ENCODE assay signal across 9 cellular contexts in genomic region chr9:129166962-129167557, GRCh38. TPM values are rescaled to one million over a fixed set of nuclear protein-coding genes. Genes with fewer than 3 reads are reported as not detected.
DNase-seq lines count a peak whose midpoint lies in the region; ATAC-seq, FAIRE-seq and TF ChIP-seq lines count a peak whose summit lies in the region.
"Had no signal": no experiment of that assay in that cellular context is flagged by ENCODE, and none has a peak within 500 bp of the region (broad histone marks: within the 10 kb centered on the region; RNA-seq: fewer than 3 reads in every experiment).

No MANE protein-coding gene starts in this region.

- peaks cover 23% of the 10 kb centered on the region for H3K4me1 Mint-ChIP-seq in stimulated activated naive CD8-positive, alpha-beta T cell treated with anti-CD3 and anti-CD28 coated beads, Interleukin-15, Interleukin-2, amounts not matched to agents 100 ng/mL and 50 ng/mL, for 24 hours (ENCODE audit: low read depth)

- peak overlapping the region; percentile 50 for H3K27ac ChIP-seq in K562 (ENCODE audit: extremely low read depth, low read depth, low read length)
- peak overlapping the region; percentile 65 for H3K27ac ChIP-seq in keratinocyte (ENCODE audit: control insufficient read depth, insufficient read depth, low read length)

- H4K20me1 ChIP-seq in K562 (replicated peaks; ENCODE audit: control insufficient read depth, insufficient read depth, low read length) (no peaks in the 10 kb centered on the region), keratinocyte (ENCODE audit: control insufficient read depth, extremely low read depth, insufficient read depth, low read length) (no peaks in the 10 kb centered on the region)

- H3K9me1 ChIP-seq in K562 (ENCODE audit: control insufficient read depth, insufficient read depth, low read length) (no peaks in the 10 kb centered on the region), keratinocyte (ENCODE audit: control insufficient read depth, extremely low read depth, insufficient read depth, low read length) (no peaks in the 10 kb centered on the region)

- intact Hi-C loops in K562 (cut with micrococcal nuclease): loop anchor here (2.0 kb wide), 1 partner anchor 444 kb away; no protein-coding TSS in a partner anchor

- H3K4me3 ChIP-seq in NT2/D1 (ENCODE audit: insufficient read length, low read depth) (peak overlapping the region; percentile 9), K562 (peak overlapping the region; percentile 34), keratinocyte (ENCODE audit: control insufficient read depth in 2 of 3, extremely low read depth in 1 of 3, insufficient read depth in 2 of 3, low read depth in 1 of 3, low read length in 3 of 3) (peak overlapping the region in 2 of 3 experiments; percentile 55 to 60)

- in situ Hi-C loops in K562 (cut with MboI): loop anchor here (10.0 kb wide), 1 partner anchor 628 kb away; no protein-coding TSS in a partner anchor

- H2AFZ ChIP-seq in K562 (ENCODE audit: low read depth, low read length) (peak overlapping the region; percentile 97), keratinocyte (ENCODE audit: control insufficient read depth, low read length) (peak overlapping the region; percentile 47)

- H3K27ac Mint-ChIP-seq in stimulated activated naive CD8-positive, alpha-beta T cell treated with anti-CD3 and anti-CD28 coated beads, Interleukin-15, Interleukin-2, amounts not matched to agents 100 ng/mL and 50 ng/mL, for 24 hours: peak overlapping the region; percentile 41

- ATAC-seq in K562 (peak; percentile 87), GM19328 (IDR thresholded peaks at IDR 0.05; ENCODE audit: unreplicated experiment) (no peak)

- no peaks in the 10 kb centered on the region for H3K79me2 ChIP-seq in K562 (ENCODE audit: control insufficient read depth, insufficient read depth, low read length)
- H3K79me2 ChIP-seq in keratinocyte (ENCODE audit: control insufficient read depth, insufficient read depth, low read length): no peaks in the 10 kb centered on the region

- CTCF ChIA-PET in K562 (lab: Yijun Ruan, JAX; ENCODE audit: low intra/inter-chr PET ratio): no interaction called here

- no peaks in the 10 kb centered on the region for H3K9me3 Mint-ChIP-seq in stimulated activated naive CD8-positive, alpha-beta T cell treated with anti-CD3 and anti-CD28 coated beads, Interleukin-15, Interleukin-2, amounts not matched to agents 100 ng/mL and 50 ng/mL, for 24 hours

- TF ChIP-seq CTCF in K562 (IDR thresholded peaks at IDR 0.05 in 2 of 3, conservative IDR thresholded peaks at IDR 0.05 in 1 of 3; ENCODE audit: insufficient read depth in 2 of 3, low read depth in 1 of 3, low read length in 3 of 3): no peak
- no peak for TF ChIP-seq CTCF in keratinocyte (optimal IDR thresholded peaks at IDR 0.05 in 1 of 3, IDR thresholded peaks at IDR 0.05 in 1 of 3, conservative IDR thresholded peaks at IDR 0.05 in 1 of 3; ENCODE audit: extremely low read depth in 1 of 3, insufficient read depth in 2 of 3, low read length in 3 of 3)

- H3K27me3 ChIP-seq in NT2/D1 (ENCODE audit: insufficient read depth, insufficient read length) (peaks cover 3% of the 10 kb centered on the region), K562 (ENCODE audit: control insufficient read depth in 2 of 2, insufficient read depth in 2 of 2, low read length in 2 of 2) (peaks cover 0 to 3% of the 10 kb centered on the region in 2 experiments; a peak in 1 of 5 replicates), keratinocyte (ENCODE audit: control insufficient read depth, extremely low read depth, insufficient read depth, low read length) (no peaks in the 10 kb centered on the region)

- no peak for TF ChIP-seq EP300 in K562 (IDR thresholded peaks at IDR 0.05; ENCODE audit: low read length)

- POLR2A ChIA-PET in K562 (lab: Yijun Ruan, JAX): interaction anchor here (0.6 to 3.0 kb wide), 7 partner anchors 8 to 1346 kb away, joined by 3 to 11 read pairs (median 3); partner anchors contain the start of gene IER5L

- DNase-seq in stimulated activated CD4-positive, alpha-beta T cell treated with anti-CD3 and anti-CD28 coated beads, Interleukin-4, amount 100 ng/mL, for 4 hours: peak; percentile 19 to 29
- no peak for DNase-seq in stimulated activated CD4-positive, alpha-beta T cell treated with anti-CD3 and anti-CD28 coated beads, Interleukin-12 subunit alpha, Interleukin-12 subunit beta, amount 100 ng/mL, for 4 hours
- no peak for DNase-seq in NT2/D1 (ENCODE audit: low read depth, low spot score)
- DNase-seq in K562 (ENCODE audit: extremely low read depth in 1 of 4, low spot score in 3 of 4): peak; percentile 82 to 92 (median 90)
- DNase-seq in keratinocyte (ENCODE audit: low read depth, low spot score): peak; percentile 57
- no peak for DNase-seq in T1000 (lab: John Stamatoyannopoulos, UW)

- H3K36me3 Mint-ChIP-seq in stimulated activated naive CD8-positive, alpha-beta T cell treated with anti-CD3 and anti-CD28 coated beads, Interleukin-15, Interleukin-2, amounts not matched to agents 100 ng/mL and 50 ng/mL, for 24 hours (ENCODE audit: low read depth): no peaks in the 10 kb centered on the region

- peak overlapping the region; percentile 58 for H3K4me3 Mint-ChIP-seq in stimulated activated naive CD8-positive, alpha-beta T cell treated with anti-CD3 and anti-CD28 coated beads, Interleukin-15, Interleukin-2, amounts not matched to agents 100 ng/mL and 50 ng/mL, for 24 hours

- FAIRE-seq in K562 (lab: Jason Lieb, UNC) (no peak), keratinocyte (lab: Jason Lieb, UNC) (peak; percentile 75)
- FAIRE-seq: colon had no signal

- H3K36me3 ChIP-seq in NT2/D1 (ENCODE audit: insufficient read depth, insufficient read length, low read length) (no peaks in the 10 kb centered on the region), K562 (ENCODE audit: control insufficient read depth, insufficient read depth, low read length) (no peaks in the 10 kb centered on the region), keratinocyte (ENCODE audit: control insufficient read depth in 2 of 2, extremely low read depth in 1 of 2, insufficient read depth in 2 of 2, low read length in 2 of 2) (no peaks in the 10 kb centered on the region)

- no peaks in the 10 kb centered on the region for H3K9me3 ChIP-seq in NT2/D1 (ENCODE audit: insufficient read depth, low read length)
- no peaks in the 10 kb centered on the region for H3K9me3 ChIP-seq in K562 (replicated peaks; ENCODE audit: control insufficient read depth, insufficient read depth, low read depth, low read length)
- H3K9me3 ChIP-seq in keratinocyte (ENCODE audit: control insufficient read depth, low read depth, low read length): no peaks in the 10 kb centered on the region

- H3K4me2 ChIP-seq in K562 (ENCODE audit: insufficient read depth, low read length): peak overlapping the region; percentile 92
- peak overlapping the region; percentile 97 for H3K4me2 ChIP-seq in keratinocyte (ENCODE audit: control insufficient read depth, extremely low read depth, insufficient read depth, low read depth, low read length)

- 8% methylated on average over 6 of the region's 12 CpGs for WGBS in K562 (ENCODE audit: insufficient coverage, low coverage, missing lambda C conversion rate)

- peaks cover 20% of the 10 kb centered on the region for H3K4me1 ChIP-seq in NT2/D1 (ENCODE audit: insufficient read depth, insufficient read length)
- H3K4me1 ChIP-seq in K562 (replicated peaks in 1 of 2; ENCODE audit: control insufficient read depth in 2 of 2, insufficient read depth in 2 of 2, low read length in 2 of 2): peaks cover 29 to 32% of the 10 kb centered on the region in 2 experiments
- H3K4me1 ChIP-seq in keratinocyte (ENCODE audit: control insufficient read depth, extremely low read depth, insufficient read depth, low read length): peaks cover 40% of the 10 kb centered on the region

- dilution Hi-C loops in keratinocyte (cut with MboI; ENCODE audit: extremely low pct_ligation_motif_present, low sequenced_read_pairs): loop anchor here (25.0 kb wide), 1 partner anchor 445 kb away; the partner anchor contains the start of gene C9orf50

- no TSS peak for BruUV-seq in K562 (replicated peaks; lab: Mats Ljungman, UMichigan)

- no peak for TF ChIP-seq POLR2A in K562 (conservative IDR thresholded peaks at IDR 0.05)

- TF ChIP-seq RAD21 in K562 (CRISPR knock-in tag; conservative IDR thresholded peaks at IDR 0.05 in 1 of 2, IDR thresholded peaks at IDR 0.05 in 1 of 2): no peak

- H3K27me3 Mint-ChIP-seq in stimulated activated naive CD8-positive, alpha-beta T cell treated with anti-CD3 and anti-CD28 coated beads, Interleukin-15, Interleukin-2, amounts not matched to agents 100 ng/mL and 50 ng/mL, for 24 hours: peaks cover 1% of the 10 kb centered on the region

- H3K9ac ChIP-seq in NT2/D1 (ENCODE audit: insufficient read length, low read depth): peak overlapping the region; percentile 57
- peak overlapping the region; percentile 59 to 76; a peak in 2 of 4 replicates for H3K9ac ChIP-seq in K562 (ENCODE audit: insufficient read depth in 1 of 2, low read depth in 2 of 2, low read length in 2 of 2)
- H3K9ac ChIP-seq in keratinocyte (ENCODE audit: control insufficient read depth, extremely low read depth, insufficient read depth, low read length): peak overlapping the region; percentile 75

RNA-seq across cellular contexts. Expression of gene IER5L, which starts 11.0 kb away (rescaled TPM):
- 0.25 and 1.5 TPM in 2 replicates for total RNA-seq in K562 (2011; cell fraction: chromatin; rRNA removed; ENCODE audit: low replicate concordance)
- total RNA-seq in K562 (2011; cell fraction: nucleolus; rRNA removed): 2.9 and 4.7 TPM in 2 replicates
- 1.9 and 2.3 TPM in 2 replicates for total RNA-seq in K562 (2011; cell fraction: nucleoplasm; rRNA removed)
- total RNA-seq in K562 (2014; rRNA removed) (11.9 and 13.6 TPM in 2 replicates), K562 (2014; rRNA removed; fragmentation: Illumina TruSeq; extraction: Trizol) (0.19 and 0.22 TPM in 2 replicates), K562 (2015; rRNA removed; fragmentation: Illumina TruSeq; extraction: Trizol) (0.76 and 1.3 TPM in 2 replicates), K562 (2021) (4.9 and 5.7 TPM in 2 replicates)
- polyA plus RNA-seq in K562 (2011; rRNA removed) (0.52 and 1.6 TPM in 2 replicates), K562 (2014; fragmentation: Illumina TruSeq; extraction: Trizol) (0.25 and 0.29 TPM in 2 replicates), K562 (2014; fragmentation: Nextera tagmentation; extraction: Ambion mirVana) (under 1 TPM; 0.14 to 0.18 TPM), K562 (2014; rRNA removed) (4.0 and 4.7 TPM in 2 replicates), keratinocyte (2.1 to 3.6 TPM (median 2.8 TPM) in 3 replicates)
- polyA plus RNA-seq in K562 (2011; cell fraction: cytosol; rRNA removed): 2.4 and 5.6 TPM in 2 replicates
- 4.3 and 4.5 TPM in 2 replicates for polyA plus RNA-seq in K562 (2011; cell fraction: nucleus; rRNA removed)
- polyA plus RNA-seq in K562 (2012): 1.6 and 2.5 TPM in 2 replicates
- polyA minus RNA-seq in K562 (2011; rRNA and poly(A)+ RNA removed): 0.32 and 0.48 TPM in 2 replicates
- 1.7 and 3.7 TPM in 2 replicates for polyA minus RNA-seq in K562 (2011; cell fraction: cytosol; rRNA and poly(A)+ RNA removed)
- polyA minus RNA-seq in K562 (2011; cell fraction: nucleus; rRNA and poly(A)+ RNA removed): 3.2 and 4.7 TPM in 2 replicates
- 4.1 TPM for polyA plus RNA-seq in keratinocyte (2011; ENCODE audit: low read depth)
- 0.75 and 2.7 TPM in 2 replicates for polyA plus RNA-seq in keratinocyte (2011; cell fraction: cytosol; rRNA removed)
- 2.1 and 4.5 TPM in 2 replicates for polyA plus RNA-seq in keratinocyte (2011; cell fraction: nucleus; rRNA removed)
- 2.4 and 5.1 TPM in 2 replicates for polyA plus RNA-seq in keratinocyte (2012; ENCODE audit: low replicate concordance)
- polyA minus RNA-seq in keratinocyte: 1.3 to 1.4 TPM (median 1.3 TPM) in 3 replicates
- 18.4 TPM for polyA minus RNA-seq in keratinocyte (2011; cell fraction: cytosol; rRNA and poly(A)+ RNA removed)
- 4.3 and 7.5 TPM in 2 replicates for polyA minus RNA-seq in keratinocyte (2011; cell fraction: nucleus; rRNA and poly(A)+ RNA removed)

RNA-seq across cellular contexts. Expression of gene PTPA, which starts 55.8 kb away (rescaled TPM):
- 42.2 and 97.6 TPM in 2 replicates for total RNA-seq in K562 (2011; cell fraction: chromatin; rRNA removed; ENCODE audit: low replicate concordance)
- 57.8 and 60.5 TPM in 2 replicates for total RNA-seq in K562 (2011; cell fraction: nucleolus; rRNA removed)
- 50.5 and 57.4 TPM in 2 replicates for total RNA-seq in K562 (2011; cell fraction: nucleoplasm; rRNA removed)
- total RNA-seq in K562 (2014; rRNA removed) (87.7 and 122 TPM in 2 replicates), K562 (2014; rRNA removed; fragmentation: Illumina TruSeq; extraction: Trizol) (54.0 and 58.6 TPM in 2 replicates), K562 (2015; rRNA removed; fragmentation: Illumina TruSeq; extraction: Trizol) (73.0 and 77.4 TPM in 2 replicates), K562 (2021) (109 and 119 TPM in 2 replicates)
- polyA plus RNA-seq in K562 (2011; rRNA removed) (106 and 121 TPM in 2 replicates), K562 (2014; fragmentation: Illumina TruSeq; extraction: Trizol) (72.6 and 83.7 TPM in 2 replicates), K562 (2014; fragmentation: Nextera tagmentation; extraction: Ambion mirVana) (1 to 10 TPM; 1.7 to 3.4 TPM), K562 (2014; rRNA removed) (60.6 and 66.3 TPM in 2 replicates), keratinocyte (86.8 to 127 TPM (median 98.0 TPM) in 3 replicates)
- 85.0 and 104 TPM in 2 replicates for polyA plus RNA-seq in K562 (2011; cell fraction: cytosol; rRNA removed)
- polyA plus RNA-seq in K562 (2011; cell fraction: nucleus; rRNA removed): 59.1 and 61.5 TPM in 2 replicates
- polyA plus RNA-seq in K562 (2012): 76.9 and 94.0 TPM in 2 replicates
- polyA minus RNA-seq in K562 (2011; rRNA and poly(A)+ RNA removed): 99.5 and 120 TPM in 2 replicates
- 61.5 and 61.9 TPM in 2 replicates for polyA minus RNA-seq in K562 (2011; cell fraction: cytosol; rRNA and poly(A)+ RNA removed)
- polyA minus RNA-seq in K562 (2011; cell fraction: nucleus; rRNA and poly(A)+ RNA removed): 15.3 and 28.9 TPM in 2 replicates
- polyA plus RNA-seq in keratinocyte (2011; ENCODE audit: low read depth): 14.6 TPM
- 80.8 and 81.8 TPM in 2 replicates for polyA plus RNA-seq in keratinocyte (2011; cell fraction: cytosol; rRNA removed)
- polyA plus RNA-seq in keratinocyte (2011; cell fraction: nucleus; rRNA removed): 77.5 and 93.2 TPM in 2 replicates
- 43.8 and 93.0 TPM in 2 replicates for polyA plus RNA-seq in keratinocyte (2012; ENCODE audit: low replicate concordance)
- polyA minus RNA-seq in keratinocyte: 113 to 151 TPM (median 121 TPM) in 3 replicates
- polyA minus RNA-seq in keratinocyte (2011; cell fraction: cytosol; rRNA and poly(A)+ RNA removed): 77.1 TPM
- 43.4 and 67.5 TPM in 2 replicates for polyA minus RNA-seq in keratinocyte (2011; cell fraction: nucleus; rRNA and poly(A)+ RNA removed)

RNA-seq across cellular contexts. Expression of gene CRAT, which starts 56.5 kb away (rescaled TPM):
- total RNA-seq in K562 (2011; cell fraction: chromatin; rRNA removed; ENCODE audit: low replicate concordance): 9.6 and 13.0 TPM in 2 replicates
- total RNA-seq in K562 (2011; cell fraction: nucleolus; rRNA removed): 6.7 and 10.3 TPM in 2 replicates
- total RNA-seq in K562 (2011; cell fraction: nucleoplasm; rRNA removed): 6.0 and 8.1 TPM in 2 replicates
- total RNA-seq in K562 (2014; rRNA removed) (8.2 and 10.1 TPM in 2 replicates), K562 (2014; rRNA removed; fragmentation: Illumina TruSeq; extraction: Trizol) (2.7 and 3.7 TPM in 2 replicates), K562 (2015; rRNA removed; fragmentation: Illumina TruSeq; extraction: Trizol) (4.7 and 4.8 TPM in 2 replicates), K562 (2021) (13.8 and 14.8 TPM in 2 replicates)
- polyA plus RNA-seq in K562 (2011; rRNA removed) (5.4 and 9.6 TPM in 2 replicates), K562 (2014; fragmentation: Illumina TruSeq; extraction: Trizol) (7.4 and 11.7 TPM in 2 replicates), K562 (2014; fragmentation: Nextera tagmentation; extraction: Ambion mirVana) (under 1 TPM; 0.20 to 0.67 TPM), K562 (2014; rRNA removed) (6.2 and 6.3 TPM in 2 replicates), keratinocyte (6.5 to 12.5 TPM (median 8.2 TPM) in 3 replicates)
- polyA plus RNA-seq in K562 (2011; cell fraction: cytosol; rRNA removed): 8.6 and 11.9 TPM in 2 replicates
- polyA plus RNA-seq in K562 (2011; cell fraction: nucleus; rRNA removed): 12.2 and 15.8 TPM in 2 replicates
- polyA plus RNA-seq in K562 (2012): 10.9 and 22.6 TPM in 2 replicates
- 5.0 and 5.1 TPM in 2 replicates for polyA minus RNA-seq in K562 (2011; rRNA and poly(A)+ RNA removed)
- 7.5 and 12.5 TPM in 2 replicates for polyA minus RNA-seq in K562 (2011; cell fraction: cytosol; rRNA and poly(A)+ RNA removed)
- polyA minus RNA-seq in K562 (2011; cell fraction: nucleus; rRNA and poly(A)+ RNA removed): 2.2 and 4.3 TPM in 2 replicates
- 4.9 TPM for polyA plus RNA-seq in keratinocyte (2011; ENCODE audit: low read depth)
- 9.8 and 18.3 TPM in 2 replicates for polyA plus RNA-seq in keratinocyte (2011; cell fraction: cytosol; rRNA removed)
- 10.5 and 15.6 TPM in 2 replicates for polyA plus RNA-seq in keratinocyte (2011; cell fraction: nucleus; rRNA removed)
- 10.2 and 14.1 TPM in 2 replicates for polyA plus RNA-seq in keratinocyte (2012; ENCODE audit: low replicate concordance)
- polyA minus RNA-seq in keratinocyte: 9.7 to 30.8 TPM (median 11.2 TPM) in 3 replicates
- polyA minus RNA-seq in keratinocyte (2011; cell fraction: cytosol; rRNA and poly(A)+ RNA removed): 22.8 TPM
- polyA minus RNA-seq in keratinocyte (2011; cell fraction: nucleus; rRNA and poly(A)+ RNA removed): 6.5 and 7.5 TPM in 2 replicates

Comparison
In these comparisons a context has a peak if more than half of its experiments do, and no peak if none do; other contexts are left out.
1. DNase-seq: peak in stimulated activated CD4-positive, alpha-beta T cell treated with anti-CD3 and anti-CD28 coated beads, Interleukin-4, amount 100 ng/mL, for 4 hours (2 of 2), K562 (4 of 4) and keratinocyte (single experiment); none in stimulated activated CD4-positive, alpha-beta T cell treated with anti-CD3 and anti-CD28 coated beads, Interleukin-12 subunit alpha, Interleukin-12 subunit beta, amount 100 ng/mL, for 4 hours (single experiment), NT2/D1 (single experiment) and T1000 (single experiment).
2. Peak in every context shown above with its lines, with median percentiles within 50 percentile points of each other: H3K4me3 ChIP-seq and H3K9ac ChIP-seq.